In genomic region chr7:33091111-33091531, GRCh38 we compare ENCODE assay signal across 1 cellular context.
TF ChIP-seq lines count a peak whose summit lies in the region.

No MANE protein-coding gene starts in this region.

TF ChIP-seq in SK-N-SH, 30 proteins besides CTCF, POLR2A, EP300 and RAD21 (continued from another document):
- TF ChIP-seq ZBTB33 (IDR thresholded peaks at IDR 0.05; ENCODE audit: borderline replicate concordance, low read depth) (no peak), FOSL2 (IDR thresholded peaks at IDR 0.05; ENCODE audit: borderline replicate concordance, low read depth) (peak; percentile 19; the same call in 1 of the 2 replicates)
